Comparison of ENCODE assay signal across 8 cellular contexts in genomic region chr1:92961896-92962752, GRCh38. TPM values are rescaled to one million over a fixed set of nuclear protein-coding genes. Genes with fewer than 3 reads are reported as not detected.
DNase-seq lines count a peak whose midpoint lies in the region; ATAC-seq and TF ChIP-seq lines count a peak whose summit lies in the region.

No MANE protein-coding gene starts in this region.

- peak; percentile 65 for ATAC-seq in GM18870 (IDR thresholded peaks at IDR 0.05; ENCODE audit: unreplicated experiment)
- ATAC-seq in HG03095 (IDR thresholded peaks at IDR 0.05; ENCODE audit: unreplicated experiment): peak; percentile 64
- peak; percentile 16 for ATAC-seq in PC-3

- H3K9me3 Mint-ChIP-seq in progenitor cell of endocrine pancreas (ENCODE audit: low read depth): no peaks in the 10 kb centered on the region

- no peaks in the 10 kb centered on the region for H3K27me3 ChIP-seq in PC-3 (ENCODE audit: low read length)

- intact Hi-C loops in PC-3 (cut with micrococcal nuclease): no loop called here

- peak overlapping the region; percentile 85 for H3K27ac Mint-ChIP-seq in progenitor cell of endocrine pancreas

- no peaks in the 10 kb centered on the region for H3F3A ChIP-seq in PC-3 (ENCODE audit: low read length, unreplicated experiment)

- TSS peak; percentile 48 for BruUV-seq in PC-3 (replicated peaks; lab: Mats Ljungman, UMichigan)

- peak overlapping the region; percentile 86 for H3K4me3 ChIP-seq in PC-3 (ENCODE audit: low read length)

- H4K20me1 ChIP-seq in PC-3 (ENCODE audit: low read length): no peaks in the 10 kb centered on the region

- peaks cover 14% of the 10 kb centered on the region for H3K4me1 Mint-ChIP-seq in progenitor cell of endocrine pancreas (ENCODE audit: low read depth)

- CTCF ChIA-PET in PC-3 (lab: Charles Lee): interaction anchor here (0.7 to 1.7 kb wide), 4 partner anchors 32 to 103 kb away, joined by 5 to 17 read pairs (median 8); no protein-coding TSS in a partner anchor

- DNase-seq in AG08396 (ENCODE audit: low spot score): peak; percentile 59
- DNase-seq in PC-3: peak; percentile 49
- peak; percentile 87 for DNase-seq in activated effector memory CD4-positive, alpha-beta T cell treated with anti-CD3 and anti-CD28 coated beads, Interleukin-2, amount 50 U/mL, for 16 hours
- peak; percentile 87 for DNase-seq in glomerular visceral epithelial cell (ENCODE audit: extremely low spot score)
- DNase-seq in progenitor cell of endocrine pancreas (ENCODE audit: low spot score, unreplicated experiment): no peak
- no peak for DNase-seq in foreskin melanocyte

- no peaks in the 10 kb centered on the region for H3K79me2 ChIP-seq in PC-3 (ENCODE audit: low read length)

- POLR2A ChIA-PET in PC-3 (lab: Charles Lee; ENCODE audit: unreplicated experiment): interaction anchor here (0.6 to 0.7 kb wide), 2 partner anchors 207 to 235 kb away, joined by 3 to 19 read pairs; no protein-coding TSS in a partner anchor

- peak overlapping the region; percentile 94 for H2AFZ ChIP-seq in PC-3 (ENCODE audit: low read length)

- peak overlapping the region; percentile 98 for H3K4me2 ChIP-seq in PC-3 (ENCODE audit: low read length)

- TF ChIP-seq CTCF in PC-3 (conservative IDR thresholded peaks at IDR 0.05; ENCODE audit: low read depth, low read length): no peak
- no peak for TF ChIP-seq CTCF in progenitor cell of endocrine pancreas (IDR thresholded peaks at IDR 0.05; ENCODE audit: unreplicated experiment)

- no peaks in the 10 kb centered on the region for H3K27me3 Mint-ChIP-seq in progenitor cell of endocrine pancreas

- H3K36me3 Mint-ChIP-seq in progenitor cell of endocrine pancreas (ENCODE audit: insufficient read depth): no peaks in the 10 kb centered on the region

- H3K4me3 Mint-ChIP-seq in progenitor cell of endocrine pancreas (ENCODE audit: low read depth): no peak overlapping the region

- no peak overlapping the region for H3K27ac ChIP-seq in PC-3 (ENCODE audit: low read length)

- no peaks in the 10 kb centered on the region for H3K9me3 ChIP-seq in PC-3 (ENCODE audit: low read length)

- H3K9me2 ChIP-seq in PC-3 (replicated peaks; ENCODE audit: low read length): no peaks in the 10 kb centered on the region

- no peaks in the 10 kb centered on the region for H3K36me3 ChIP-seq in PC-3 (ENCODE audit: low read depth, low read length)

- H3K4me1 ChIP-seq in PC-3 (ENCODE audit: insufficient read depth, low read length): peaks cover 10% of the 10 kb centered on the region

- peak overlapping the region; percentile 52; the same call in 1 of the 2 replicates for H3K9ac ChIP-seq in PC-3 (ENCODE audit: low read length)

RNA-seq across cellular contexts. Expression of gene DIPK1A, which starts 0.9 kb away (rescaled TPM):
- total RNA-seq in PC-3 (2014; rRNA removed) (1.0 and 2.1 TPM in 2 replicates), progenitor cell of endocrine pancreas (6.9 and 7.5 TPM in 2 replicates)

Comparison
In these comparisons a context has a peak if more than half of its experiments do, and no peak if none do; other contexts are left out.
1. DNase-seq: peak in AG08396 (single experiment), PC-3 (single experiment), activated effector memory CD4-positive, alpha-beta T cell treated with anti-CD3 and anti-CD28 coated beads, Interleukin-2, amount 50 U/mL, for 16 hours (single experiment) and glomerular visceral epithelial cell (single experiment); none in progenitor cell of endocrine pancreas (single experiment) and foreskin melanocyte (single experiment).
2. Peak in every context shown above with its lines, with median percentiles within 50 percentile points of each other: ATAC-seq.